Comparison of ENCODE assay signal across 20 cellular contexts in genomic region chr13:79282508-79282907, GRCh38.
"Had no signal": no experiment of that assay in that cellular context is flagged by ENCODE, and none has a peak within 500 bp of the region (broad histone marks: within the 10 kb centered on the region; RNA-seq: fewer than 3 reads in every experiment).

No MANE protein-coding gene starts in this region.

- FAIRE-seq: TTC549 had no signal

- H3K4me3 ChIP-seq: adrenal gland had no signal

- H3K9me3 Mint-ChIP-seq: activated CD8-positive, alpha-beta T cell treated with anti-CD3 and anti-CD28 coated beads for 36 hours; activated naive CD8-positive, alpha-beta T cell treated with anti-CD3 and anti-CD28 coated beads, Interleukin-2, amount 10 ng/mL, durations not matched to agents 7 days and 5 days had no signal

- H3K4me1 Mint-ChIP-seq: activated CD4-positive, alpha-beta T cell treated with anti-CD3 and anti-CD28 coated beads for 36 hours; activated naive CD8-positive, alpha-beta T cell treated with anti-CD3 and anti-CD28 coated beads, Interleukin-2, amount 10 ng/mL, durations not matched to agents 7 days and 5 days; T-helper 17 cell had no signal

- H3K36me3 ChIP-seq: adrenal gland had no signal

- H3K27me3 Mint-ChIP-seq: activated CD8-positive, alpha-beta T cell treated with anti-CD3 and anti-CD28 coated beads for 36 hours had no signal

- H3K4me3 Mint-ChIP-seq: activated CD4-positive, alpha-beta T cell treated with anti-CD3 and anti-CD28 coated beads for 36 hours; activated CD8-positive, alpha-beta T cell treated with anti-CD3 and anti-CD28 coated beads for 36 hours; activated naive CD8-positive, alpha-beta T cell treated with anti-CD3 and anti-CD28 coated beads, Interleukin-2, amount 10 ng/mL, durations not matched to agents 7 days and 5 days; T-helper 17 cell had no signal

- H3K27ac Mint-ChIP-seq: activated CD4-positive, alpha-beta T cell treated with anti-CD3 and anti-CD28 coated beads for 36 hours; activated CD8-positive, alpha-beta T cell treated with anti-CD3 and anti-CD28 coated beads for 36 hours; activated naive CD8-positive, alpha-beta T cell treated with anti-CD3 and anti-CD28 coated beads, Interleukin-2, amount 10 ng/mL, durations not matched to agents 7 days and 5 days; T-helper 17 cell had no signal

- H3K27ac ChIP-seq: adrenal gland had no signal

- ATAC-seq: activated CD4-positive, alpha-beta T cell treated with anti-CD3 and anti-CD28 coated beads for 36 hours; activated CD8-positive, alpha-beta T cell treated with anti-CD3 and anti-CD28 coated beads for 36 hours; T-helper 17 cell had no signal

- H3K36me3 Mint-ChIP-seq: activated naive CD8-positive, alpha-beta T cell treated with anti-CD3 and anti-CD28 coated beads, Interleukin-2, amount 10 ng/mL, durations not matched to agents 7 days and 5 days had no signal

- H3K4me1 ChIP-seq: adrenal gland had no signal

- DNase-seq: activated CD4-positive, alpha-beta T cell treated with anti-CD3 and anti-CD28 coated beads for 36 hours; activated CD4-positive, CD25-positive, alpha-beta regulatory T cell; activated CD8-positive, alpha-beta memory T cell treated with anti-CD3 and anti-CD28 coated beads, Interleukin-2, amount 50 U/mL, for 48 hours; activated CD8-positive, alpha-beta T cell treated with anti-CD3 and anti-CD28 coated beads for 36 hours; activated naive CD4-positive, alpha-beta T cell treated with anti-CD3 and anti-CD28 coated beads, Interleukin-2, amount 50 U/mL, for 16 hours; activated naive CD8-positive, alpha-beta T cell treated with anti-CD3 and anti-CD28 coated beads, Interleukin-2, amount 10 ng/mL, durations not matched to agents 7 days and 5 days; activated T-cell treated with anti-CD3 and anti-CD28 coated beads, Interleukin-2, amount 50 U/mL, for 1 hour; adrenal gland; anterior cingulate cortex; cerebellar nuclear complex; NCI-H1048; NCI-H146; NCI-H1930; NCI-H2171; NCI-H226; NCI-H526; NCI-H774; T-helper 17 cell; T1000 had no signal

- H3K9me3 ChIP-seq: adrenal gland had no signal
